In the genomic region with DNA sequence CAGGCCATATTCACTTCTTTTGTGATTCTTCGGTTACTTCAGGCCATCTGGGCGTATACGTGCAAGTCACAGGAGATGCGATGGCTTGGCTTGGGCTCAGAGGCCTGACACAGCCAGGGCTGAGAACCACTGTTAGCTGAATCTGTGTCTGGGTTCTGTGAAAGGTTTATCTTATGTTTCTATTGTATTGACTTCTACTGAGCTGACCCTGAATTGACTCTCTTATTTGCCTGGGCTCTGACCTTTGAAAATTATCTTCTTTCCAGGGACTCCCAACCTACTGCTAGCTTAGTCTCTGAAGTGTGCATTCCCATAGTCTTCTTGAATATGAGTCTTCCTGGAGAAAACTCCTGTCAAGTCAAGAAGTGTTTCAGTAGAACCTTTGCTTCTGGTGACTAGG, we compare ENCODE assay signal across 18 cellular contexts.
"Had no signal": no experiment of that assay in that cellular context is flagged by ENCODE, and none has a peak within 500 bp of the region (broad histone marks: within the 10 kb centered on the region; RNA-seq: fewer than 3 reads in every experiment).

No MANE protein-coding gene starts in this region.

- H3K79me2 ChIP-seq: hepatocyte had no signal

- ATAC-seq: effector memory CD8-positive, alpha-beta T cell; mucosa of descending colon; naive thymus-derived CD8-positive, alpha-beta T cell; stimulated activated naive B cell treated with anti-CD40 and anti-IgM and Interleukin-4, amounts not matched to agents 10 μg/mL and 1 μg/mL and 100 μg/mL, for 72 hours; stimulated activated naive CD8-positive, alpha-beta T cell treated with anti-CD3 and anti-CD28 coated beads, Interleukin-15, amount 100 ng/mL, for 72 hours had no signal

- H3K27me3 ChIP-seq: hepatocyte, neutrophil, sigmoid colon, testis, tibial nerve had no signal

- H3K9me3 Mint-ChIP-seq: dendritic cell treated with granulocyte-macrophage colony-stimulating factor and Interleukin-4, amounts not matched to agents 40 ng/mL and 50 ng/mL, for 4 days; effector memory CD8-positive, alpha-beta T cell; naive thymus-derived CD8-positive, alpha-beta T cell; stimulated activated naive B cell treated with anti-CD40 and anti-IgM and Interleukin-4, amounts not matched to agents 10 μg/mL and 1 μg/mL and 100 μg/mL, for 72 hours; stimulated activated naive CD8-positive, alpha-beta T cell treated with anti-CD3 and anti-CD28 coated beads, Interleukin-15, amount 100 ng/mL, for 72 hours had no signal

- H3K36me3 Mint-ChIP-seq: naive thymus-derived CD8-positive, alpha-beta T cell; stimulated activated naive B cell treated with anti-CD40 and anti-IgM and Interleukin-4, amounts not matched to agents 10 μg/mL and 1 μg/mL and 100 μg/mL, for 72 hours had no signal

- H3K9me3 ChIP-seq: mucosa of descending colon, neutrophil, sigmoid colon, testis, tibial nerve had no signal

- H3K27ac ChIP-seq: hepatocyte, neutrophil, sigmoid colon, skin epidermis, testis, tibial nerve had no signal

- H3K4me3 ChIP-seq: hepatocyte, mucosa of descending colon, sigmoid colon, skin epidermis, testis, tibial nerve had no signal

- H3K4me1 Mint-ChIP-seq: naive thymus-derived CD8-positive, alpha-beta T cell; stimulated activated naive B cell treated with anti-CD40 and anti-IgM and Interleukin-4, amounts not matched to agents 10 μg/mL and 1 μg/mL and 100 μg/mL, for 72 hours; stimulated activated naive CD8-positive, alpha-beta T cell treated with anti-CD3 and anti-CD28 coated beads, Interleukin-15, amount 100 ng/mL, for 72 hours had no signal

- H3K4me2 ChIP-seq: hepatocyte had no signal

- H3K4me1 ChIP-seq: testis had no signal

- H3K4me3 Mint-ChIP-seq: dendritic cell treated with granulocyte-macrophage colony-stimulating factor and Interleukin-4, amounts not matched to agents 40 ng/mL and 50 ng/mL, for 4 days; effector memory CD8-positive, alpha-beta T cell; naive thymus-derived CD8-positive, alpha-beta T cell; stimulated activated naive B cell treated with anti-CD40 and anti-IgM and Interleukin-4, amounts not matched to agents 10 μg/mL and 1 μg/mL and 100 μg/mL, for 72 hours; stimulated activated naive CD8-positive, alpha-beta T cell treated with anti-CD3 and anti-CD28 coated beads, Interleukin-15, amount 100 ng/mL, for 72 hours had no signal

- H3K27me3 Mint-ChIP-seq: dendritic cell treated with granulocyte-macrophage colony-stimulating factor and Interleukin-4, amounts not matched to agents 40 ng/mL and 50 ng/mL, for 4 days; stimulated activated naive B cell treated with anti-CD40 and anti-IgM and Interleukin-4, amounts not matched to agents 10 μg/mL and 1 μg/mL and 100 μg/mL, for 72 hours; stimulated activated naive CD8-positive, alpha-beta T cell treated with anti-CD3 and anti-CD28 coated beads, Interleukin-15, amount 100 ng/mL, for 72 hours had no signal

- H3K27ac Mint-ChIP-seq: dendritic cell treated with granulocyte-macrophage colony-stimulating factor and Interleukin-4, amounts not matched to agents 40 ng/mL and 50 ng/mL, for 4 days; effector memory CD8-positive, alpha-beta T cell; naive thymus-derived CD8-positive, alpha-beta T cell; stimulated activated naive B cell treated with anti-CD40 and anti-IgM and Interleukin-4, amounts not matched to agents 10 μg/mL and 1 μg/mL and 100 μg/mL, for 72 hours; stimulated activated naive CD8-positive, alpha-beta T cell treated with anti-CD3 and anti-CD28 coated beads, Interleukin-15, amount 100 ng/mL, for 72 hours had no signal

- DNase-seq: effector memory CD8-positive, alpha-beta T cell; erythroblast; foreskin melanocyte; head of caudate nucleus; kidney glomerular epithelial cell; mucosa of descending colon; naive thymus-derived CD8-positive, alpha-beta T cell; sigmoid colon; stimulated activated CD4-positive, alpha-beta T cell treated with anti-CD3 and anti-CD28 coated beads, Interleukin-2, amount 100 ng/mL, for 24 hours; stimulated activated CD4-positive, alpha-beta T cell treated with anti-CD3 and anti-CD28 coated beads, Interleukin-4, amount 100 ng/mL, for 4 hours; stimulated activated naive B cell treated with anti-CD40 and anti-IgM and Interleukin-4, amounts not matched to agents 10 μg/mL and 1 μg/mL and 100 μg/mL, for 72 hours; stimulated activated naive CD8-positive, alpha-beta T cell treated with anti-CD3 and anti-CD28 coated beads, Interleukin-15, amount 100 ng/mL, for 72 hours; testis had no signal

- H2AFZ ChIP-seq: hepatocyte had no signal

- H3K36me3 ChIP-seq: neutrophil, sigmoid colon, tibial nerve had no signal
